9 cellular contexts compared by ENCODE assay signal in genomic region chr3:123618768-123619484, GRCh38. TPM values are rescaled to one million over a fixed set of nuclear protein-coding genes. Genes with fewer than 3 reads are reported as not detected.
A peak's percentile ranks its signal among the peaks of the same experiment; 100 is the strongest.
DNase-seq lines count a peak whose midpoint lies in the region; ATAC-seq and TF ChIP-seq lines count a peak whose summit lies in the region.
"Had no signal": no experiment of that assay in that cellular context is flagged by ENCODE, and none has a peak within 500 bp of the region (broad histone marks: within the 10 kb centered on the region; RNA-seq: fewer than 3 reads in every experiment).

No MANE protein-coding gene starts in this region.

- intact Hi-C loops in CD14-positive monocyte (cut with micrococcal nuclease): no loop called here
- intact Hi-C loops in dorsolateral prefrontal cortex (cut with DNase I): no loop called here
- intact Hi-C loops in natural killer cell (cut with micrococcal nuclease): no loop called here

- H3K9me3 Mint-ChIP-seq in CD14-positive monocyte (no peaks in the 10 kb centered on the region), natural killer cell (no peaks in the 10 kb centered on the region)
- H3K9me3 Mint-ChIP-seq: activated naive CD4-positive, alpha-beta T cell treated with anti-CD3 and anti-CD28 coated beads, Interleukin-2, amount 50 U/mL, for 24 hours had no signal

- H3K36me3 Mint-ChIP-seq in CD14-positive monocyte: peaks cover 3% of the 10 kb centered on the region in 2 donors
- no peaks in the 10 kb centered on the region for H3K36me3 Mint-ChIP-seq in natural killer cell
- H3K36me3 Mint-ChIP-seq: activated naive CD4-positive, alpha-beta T cell treated with anti-CD3 and anti-CD28 coated beads, Interleukin-2, amount 50 U/mL, for 24 hours had no signal

- no peaks in the 10 kb centered on the region for H3K27me3 ChIP-seq in dorsolateral prefrontal cortex

- peaks cover 48% of the 10 kb centered on the region for H3K4me1 Mint-ChIP-seq in CD14-positive monocyte
- no peaks in the 10 kb centered on the region for H3K4me1 Mint-ChIP-seq in natural killer cell
- H3K4me1 Mint-ChIP-seq: activated naive CD4-positive, alpha-beta T cell treated with anti-CD3 and anti-CD28 coated beads, Interleukin-2, amount 50 U/mL, for 24 hours had no signal

- H3K27me3 Mint-ChIP-seq in CD14-positive monocyte (ENCODE audit: low read depth in 3 of 3): no peaks in the 10 kb centered on the region
- no peaks in the 10 kb centered on the region for H3K27me3 Mint-ChIP-seq in natural killer cell (ENCODE audit: low read depth in 2 of 2)
- H3K27me3 Mint-ChIP-seq: activated naive CD4-positive, alpha-beta T cell treated with anti-CD3 and anti-CD28 coated beads, Interleukin-2, amount 50 U/mL, for 24 hours had no signal

- TF ChIP-seq CTCF in CD14-positive monocyte (IDR thresholded peaks at IDR 0.05): no peak
- TF ChIP-seq CTCF in dorsolateral prefrontal cortex (IDR thresholded peaks at IDR 0.05 in 54 of 56, conservative IDR thresholded peaks at IDR 0.05 in 2 of 56; ENCODE audit: low read depth in 1 of 56, partially characterized antibody in 56 of 56): no peak
- no peak for TF ChIP-seq CTCF in natural killer cell (IDR thresholded peaks at IDR 0.05)

- H3K27ac ChIP-seq in dorsolateral prefrontal cortex: peak overlapping the region in 51 of 59 donors; percentile 17 to 94 (median 85)

- peak overlapping the region in 55 of 59 donors; percentile 4 to 65 (median 43) for H3K4me3 ChIP-seq in dorsolateral prefrontal cortex

- peak overlapping the region; percentile 85 to 93 (median 92) for H3K27ac Mint-ChIP-seq in CD14-positive monocyte
- no peak overlapping the region for H3K27ac Mint-ChIP-seq in natural killer cell
- H3K27ac Mint-ChIP-seq: activated naive CD4-positive, alpha-beta T cell treated with anti-CD3 and anti-CD28 coated beads, Interleukin-2, amount 50 U/mL, for 24 hours had no signal

- DNase-seq in CD14-positive monocyte (ENCODE audit: low spot score) (peak; percentile 93), NOMO-1 treated with dmso at 0.1 percent for 144 hours (lab: John Stamatoyannopoulos, UW; ENCODE audit: unreplicated experiment) (peak; percentile 57), dorsolateral prefrontal cortex (peak in 8 of 10 donors; percentile 28 to 73 (median 56)), occipital lobe (lab: John Stamatoyannopoulos, UW) (peak; percentile 36), natural killer cell (no peak)
- DNase-seq in activated CD4-positive, alpha-beta T cell treated with anti-CD3 and anti-CD28 coated beads, Interleukin-2, amount 50 U/mL, for 1 hour: no peak

- peak overlapping the region; percentile 53 to 87 for H3K4me3 Mint-ChIP-seq in CD14-positive monocyte
- H3K4me3 Mint-ChIP-seq in natural killer cell: no peak overlapping the region
- H3K4me3 Mint-ChIP-seq: activated naive CD4-positive, alpha-beta T cell treated with anti-CD3 and anti-CD28 coated beads, Interleukin-2, amount 50 U/mL, for 24 hours had no signal

- ATAC-seq in natural killer cell (no peak), HG02642 (IDR thresholded peaks at IDR 0.05; ENCODE audit: poor library complexity, unreplicated experiment) (no peak), HG02981 (IDR thresholded peaks at IDR 0.05; ENCODE audit: unreplicated experiment) (no peak)

RNA-seq across cellular contexts. Expression of gene HACD2, which starts 34.1 kb away (rescaled TPM):
- polyA plus RNA-seq in CD14-positive monocyte: 10 to 100 TPM; 15.1 to 17.1 TPM
- total RNA-seq in dorsolateral prefrontal cortex (10 to 100 TPM; 26.7 to 65.5 (median 39.9) TPM), occipital lobe (58.6 TPM), natural killer cell (10 to 100 TPM; 16.1 to 34.1 (median 24.6) TPM)

Comparison
In these comparisons a context has a peak if more than half of its experiments do, and no peak if none do; other contexts are left out.
1. DNase-seq: peak in CD14-positive monocyte (single experiment), NOMO-1 treated with dmso at 0.1 percent for 144 hours (single experiment), dorsolateral prefrontal cortex (8 of 10) and occipital lobe (single experiment); none in natural killer cell (single experiment) and activated CD4-positive, alpha-beta T cell treated with anti-CD3 and anti-CD28 coated beads, Interleukin-2, amount 50 U/mL, for 1 hour (single experiment).
2. H3K27ac Mint-ChIP-seq: peak in CD14-positive monocyte (7 of 7); none in natural killer cell (0 of 2).